In the genomic region with DNA sequence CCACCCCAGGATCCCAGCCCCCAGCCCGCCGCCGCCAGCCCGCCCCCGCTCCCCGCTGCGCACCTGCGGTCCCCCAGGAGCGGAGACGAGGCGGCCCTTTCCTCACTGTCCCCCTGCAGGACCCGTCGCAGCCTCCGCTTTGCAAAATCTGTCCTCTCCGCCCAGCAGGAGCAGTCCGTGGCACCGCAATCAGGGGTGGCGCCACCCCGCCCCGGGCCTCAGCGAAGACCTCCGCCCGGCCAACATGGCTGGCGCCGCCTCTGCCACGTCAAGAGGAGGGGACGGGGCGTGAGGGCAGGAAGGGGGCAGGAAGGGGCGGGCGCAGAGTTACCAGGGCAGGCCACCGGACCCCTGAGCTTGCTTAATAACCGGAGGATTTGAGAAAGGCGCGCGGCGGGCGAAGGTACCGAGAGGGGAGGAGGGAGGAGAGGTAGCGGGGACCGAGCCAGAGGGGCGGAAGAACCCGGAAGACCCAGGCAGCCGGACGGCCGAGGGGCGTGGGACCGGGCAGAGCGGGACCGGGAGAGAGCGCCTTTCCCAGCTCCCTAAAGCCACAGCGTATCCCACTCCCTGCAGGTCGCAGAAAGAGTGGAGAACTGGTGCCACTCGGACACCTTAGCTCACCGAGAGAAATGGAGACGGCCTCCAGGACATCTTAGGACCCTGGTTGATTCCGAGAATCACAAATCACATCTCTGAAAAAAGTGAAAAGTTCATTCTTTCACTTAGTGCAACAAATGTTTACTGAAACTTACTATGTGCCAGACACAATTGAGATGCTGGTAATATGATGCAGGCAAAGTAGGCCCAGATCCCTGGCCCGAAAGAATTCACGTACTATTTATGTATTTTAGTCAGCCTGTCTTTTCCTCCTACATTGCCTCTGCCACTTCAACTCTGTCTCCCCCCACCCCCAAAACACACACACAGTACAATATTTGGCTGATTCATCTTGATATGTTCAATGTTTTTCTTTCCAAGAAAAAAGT, we compare ENCODE assay signal across 1 cellular context.
TF ChIP-seq lines count a peak whose summit lies in the region.

A gene (minus strand): TSS at position 267 of the 989 bp plus-strand sequence. CDS start 7,117 bp downstream, outside the sequence.

TF ChIP-seq in HEK293, 187 proteins besides CTCF, POLR2A, EP300 and RAD21 (continued from another document and continues in another):
- TF ChIP-seq, protein P1, sequence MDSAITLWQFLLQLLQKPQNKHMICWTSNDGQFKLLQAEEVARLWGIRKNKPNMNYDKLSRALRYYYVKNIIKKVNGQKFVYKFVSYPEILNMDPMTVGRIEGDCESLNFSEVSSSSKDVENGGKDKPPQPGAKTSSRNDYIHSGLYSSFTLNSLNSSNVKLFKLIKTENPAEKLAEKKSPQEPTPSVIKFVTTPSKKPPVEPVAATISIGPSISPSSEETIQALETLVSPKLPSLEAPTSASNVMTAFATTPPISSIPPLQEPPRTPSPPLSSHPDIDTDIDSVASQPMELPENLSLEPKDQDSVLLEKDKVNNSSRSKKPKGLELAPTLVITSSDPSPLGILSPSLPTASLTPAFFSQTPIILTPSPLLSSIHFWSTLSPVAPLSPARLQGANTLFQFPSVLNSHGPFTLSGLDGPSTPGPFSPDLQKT (IDR thresholded peaks at IDR 0.05; ENCODE audit: borderline replicate concordance, low read depth, low read length) = no peak
- no peak for TF ChIP-seq ZNF184 (tag by site-specific recombination; IDR thresholded peaks at IDR 0.05)
- peak; percentile 97 for TF ChIP-seq SP3 (tag by site-specific recombination; IDR thresholded peaks at IDR 0.05)
- no peak for TF ChIP-seq ZNF37A (tag by site-specific recombination; IDR thresholded peaks at IDR 0.05)
- TF ChIP-seq ZFP41 (tag by site-specific recombination; IDR thresholded peaks at IDR 0.05; ENCODE audit: borderline replicate concordance) = no peak
- TF ChIP-seq IKZF3 (tag by site-specific recombination; IDR thresholded peaks at IDR 0.05) = peak; percentile 64
- TF ChIP-seq ZNF473 (tag by site-specific recombination; IDR thresholded peaks at IDR 0.05) = no peak
- TF ChIP-seq, protein P2, sequence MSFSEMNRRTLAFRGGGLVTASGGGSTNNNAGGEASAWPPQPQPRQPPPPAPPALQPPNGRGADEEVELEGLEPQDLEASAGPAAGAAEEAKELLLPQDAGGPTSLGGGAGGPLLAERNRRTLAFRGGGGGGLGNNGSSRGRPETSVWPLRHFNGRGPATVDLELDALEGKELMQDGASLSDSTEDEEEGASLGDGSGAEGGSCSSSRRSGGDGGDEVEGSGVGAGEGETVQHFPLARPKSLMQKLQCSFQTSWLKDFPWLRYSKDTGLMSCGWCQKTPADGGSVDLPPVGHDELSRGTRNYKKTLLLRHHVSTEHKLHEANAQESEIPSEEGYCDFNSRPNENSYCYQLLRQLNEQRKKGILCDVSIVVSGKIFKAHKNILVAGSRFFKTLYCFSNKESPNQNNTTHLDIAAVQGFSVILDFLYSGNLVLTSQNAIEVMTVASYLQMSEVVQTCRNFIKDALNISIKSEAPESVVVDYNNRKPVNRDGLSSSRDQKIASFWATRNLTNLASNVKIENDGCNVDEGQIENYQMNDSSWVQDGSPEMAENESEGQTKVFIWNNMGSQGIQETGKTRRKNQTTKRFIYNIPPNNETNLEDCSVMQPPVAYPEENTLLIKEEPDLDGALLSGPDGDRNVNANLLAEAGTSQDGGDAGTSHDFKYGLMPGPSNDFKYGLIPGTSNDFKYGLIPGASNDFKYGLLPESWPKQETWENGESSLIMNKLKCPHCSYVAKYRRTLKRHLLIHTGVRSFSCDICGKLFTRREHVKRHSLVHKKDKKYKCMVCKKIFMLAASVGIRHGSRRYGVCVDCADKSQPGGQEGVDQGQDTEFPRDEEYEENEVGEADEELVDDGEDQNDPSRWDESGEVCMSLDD (tag by site-specific recombination; IDR thresholded peaks at IDR 0.05) = peak; percentile 52
- no peak for TF ChIP-seq SCRT1 (tag by site-specific recombination; IDR thresholded peaks at IDR 0.05; ENCODE audit: borderline replicate concordance)
- no peak for TF ChIP-seq ZNF560 (tag by site-specific recombination; IDR thresholded peaks at IDR 0.05; ENCODE audit: borderline replicate concordance)
- no peak for TF ChIP-seq ZNF274 (IDR thresholded peaks at IDR 0.05; ENCODE audit: low read length)
- TF ChIP-seq ZNF274 (tag by site-specific recombination; IDR thresholded peaks at IDR 0.05; ENCODE audit: borderline replicate concordance) = no peak
- TF ChIP-seq, protein P3, sequence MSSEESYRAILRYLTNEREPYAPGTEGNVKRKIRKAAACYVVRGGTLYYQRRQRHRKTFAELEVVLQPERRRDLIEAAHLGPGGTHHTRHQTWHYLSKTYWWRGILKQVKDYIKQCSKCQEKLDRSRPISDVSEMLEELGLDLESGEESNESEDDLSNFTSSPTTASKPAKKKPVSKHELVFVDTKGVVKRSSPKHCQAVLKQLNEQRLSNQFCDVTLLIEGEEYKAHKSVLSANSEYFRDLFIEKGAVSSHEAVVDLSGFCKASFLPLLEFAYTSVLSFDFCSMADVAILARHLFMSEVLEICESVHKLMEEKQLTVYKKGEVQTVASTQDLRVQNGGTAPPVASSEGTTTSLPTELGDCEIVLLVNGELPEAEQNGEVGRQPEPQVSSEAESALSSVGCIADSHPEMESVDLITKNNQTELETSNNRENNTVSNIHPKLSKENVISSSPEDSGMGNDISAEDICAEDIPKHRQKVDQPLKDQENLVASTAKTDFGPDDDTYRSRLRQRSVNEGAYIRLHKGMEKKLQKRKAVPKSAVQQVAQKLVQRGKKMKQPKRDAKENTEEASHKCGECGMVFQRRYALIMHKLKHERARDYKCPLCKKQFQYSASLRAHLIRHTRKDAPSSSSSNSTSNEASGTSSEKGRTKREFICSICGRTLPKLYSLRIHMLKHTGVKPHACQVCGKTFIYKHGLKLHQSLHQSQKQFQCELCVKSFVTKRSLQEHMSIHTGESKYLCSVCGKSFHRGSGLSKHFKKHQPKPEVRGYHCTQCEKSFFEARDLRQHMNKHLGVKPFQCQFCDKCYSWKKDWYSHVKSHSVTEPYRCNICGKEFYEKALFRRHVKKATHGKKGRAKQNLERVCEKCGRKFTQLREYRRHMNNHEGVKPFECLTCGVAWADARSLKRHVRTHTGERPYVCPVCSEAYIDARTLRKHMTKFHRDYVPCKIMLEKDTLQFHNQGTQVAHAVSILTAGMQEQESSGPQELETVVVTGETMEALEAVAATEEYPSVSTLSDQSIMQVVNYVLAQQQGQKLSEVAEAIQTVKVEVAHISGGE (tag by site-specific recombination; conservative IDR thresholded peaks at IDR 0.05; ENCODE audit: low read depth) = peak; percentile 98
- peak; percentile 58; the same call in 1 of the 2 replicates for TF ChIP-seq ZFP37 (tag by site-specific recombination; IDR thresholded peaks at IDR 0.05)
- TF ChIP-seq ZBTB48 (tag by site-specific recombination; IDR thresholded peaks at IDR 0.05) = peak; percentile 82
- TF ChIP-seq, protein P4, sequence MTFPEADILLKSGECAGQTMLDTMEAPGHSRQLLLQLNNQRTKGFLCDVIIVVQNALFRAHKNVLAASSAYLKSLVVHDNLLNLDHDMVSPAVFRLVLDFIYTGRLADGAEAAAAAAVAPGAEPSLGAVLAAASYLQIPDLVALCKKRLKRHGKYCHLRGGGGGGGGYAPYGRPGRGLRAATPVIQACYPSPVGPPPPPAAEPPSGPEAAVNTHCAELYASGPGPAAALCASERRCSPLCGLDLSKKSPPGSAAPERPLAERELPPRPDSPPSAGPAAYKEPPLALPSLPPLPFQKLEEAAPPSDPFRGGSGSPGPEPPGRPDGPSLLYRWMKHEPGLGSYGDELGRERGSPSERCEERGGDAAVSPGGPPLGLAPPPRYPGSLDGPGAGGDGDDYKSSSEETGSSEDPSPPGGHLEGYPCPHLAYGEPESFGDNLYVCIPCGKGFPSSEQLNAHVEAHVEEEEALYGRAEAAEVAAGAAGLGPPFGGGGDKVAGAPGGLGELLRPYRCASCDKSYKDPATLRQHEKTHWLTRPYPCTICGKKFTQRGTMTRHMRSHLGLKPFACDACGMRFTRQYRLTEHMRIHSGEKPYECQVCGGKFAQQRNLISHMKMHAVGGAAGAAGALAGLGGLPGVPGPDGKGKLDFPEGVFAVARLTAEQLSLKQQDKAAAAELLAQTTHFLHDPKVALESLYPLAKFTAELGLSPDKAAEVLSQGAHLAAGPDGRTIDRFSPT (tag by site-specific recombination; IDR thresholded peaks at IDR 0.05) = peak; percentile 92
- no peak for TF ChIP-seq ZNF707 (tag by site-specific recombination; IDR thresholded peaks at IDR 0.05)
- TF ChIP-seq ZNF292 (tag by site-specific recombination; IDR thresholded peaks at IDR 0.05; ENCODE audit: borderline replicate concordance, low read depth) = no peak
- TF ChIP-seq ZBTB17 (tag by site-specific recombination; IDR thresholded peaks at IDR 0.05) = peak; percentile 58; the same call in 1 of the 2 replicates
- TF ChIP-seq, protein P5, sequence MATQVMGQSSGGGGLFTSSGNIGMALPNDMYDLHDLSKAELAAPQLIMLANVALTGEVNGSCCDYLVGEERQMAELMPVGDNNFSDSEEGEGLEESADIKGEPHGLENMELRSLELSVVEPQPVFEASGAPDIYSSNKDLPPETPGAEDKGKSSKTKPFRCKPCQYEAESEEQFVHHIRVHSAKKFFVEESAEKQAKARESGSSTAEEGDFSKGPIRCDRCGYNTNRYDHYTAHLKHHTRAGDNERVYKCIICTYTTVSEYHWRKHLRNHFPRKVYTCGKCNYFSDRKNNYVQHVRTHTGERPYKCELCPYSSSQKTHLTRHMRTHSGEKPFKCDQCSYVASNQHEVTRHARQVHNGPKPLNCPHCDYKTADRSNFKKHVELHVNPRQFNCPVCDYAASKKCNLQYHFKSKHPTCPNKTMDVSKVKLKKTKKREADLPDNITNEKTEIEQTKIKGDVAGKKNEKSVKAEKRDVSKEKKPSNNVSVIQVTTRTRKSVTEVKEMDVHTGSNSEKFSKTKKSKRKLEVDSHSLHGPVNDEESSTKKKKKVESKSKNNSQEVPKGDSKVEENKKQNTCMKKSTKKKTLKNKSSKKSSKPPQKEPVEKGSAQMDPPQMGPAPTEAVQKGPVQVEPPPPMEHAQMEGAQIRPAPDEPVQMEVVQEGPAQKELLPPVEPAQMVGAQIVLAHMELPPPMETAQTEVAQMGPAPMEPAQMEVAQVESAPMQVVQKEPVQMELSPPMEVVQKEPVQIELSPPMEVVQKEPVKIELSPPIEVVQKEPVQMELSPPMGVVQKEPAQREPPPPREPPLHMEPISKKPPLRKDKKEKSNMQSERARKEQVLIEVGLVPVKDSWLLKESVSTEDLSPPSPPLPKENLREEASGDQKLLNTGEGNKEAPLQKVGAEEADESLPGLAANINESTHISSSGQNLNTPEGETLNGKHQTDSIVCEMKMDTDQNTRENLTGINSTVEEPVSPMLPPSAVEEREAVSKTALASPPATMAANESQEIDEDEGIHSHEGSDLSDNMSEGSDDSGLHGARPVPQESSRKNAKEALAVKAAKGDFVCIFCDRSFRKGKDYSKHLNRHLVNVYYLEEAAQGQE (tag by site-specific recombination; IDR thresholded peaks at IDR 0.05) = peak; percentile 30; the same call in 1 of the 2 replicates
- TF ChIP-seq KLF1 (tag by site-specific recombination; IDR thresholded peaks at IDR 0.05) = peak; percentile 74
- TF ChIP-seq, protein P6, sequence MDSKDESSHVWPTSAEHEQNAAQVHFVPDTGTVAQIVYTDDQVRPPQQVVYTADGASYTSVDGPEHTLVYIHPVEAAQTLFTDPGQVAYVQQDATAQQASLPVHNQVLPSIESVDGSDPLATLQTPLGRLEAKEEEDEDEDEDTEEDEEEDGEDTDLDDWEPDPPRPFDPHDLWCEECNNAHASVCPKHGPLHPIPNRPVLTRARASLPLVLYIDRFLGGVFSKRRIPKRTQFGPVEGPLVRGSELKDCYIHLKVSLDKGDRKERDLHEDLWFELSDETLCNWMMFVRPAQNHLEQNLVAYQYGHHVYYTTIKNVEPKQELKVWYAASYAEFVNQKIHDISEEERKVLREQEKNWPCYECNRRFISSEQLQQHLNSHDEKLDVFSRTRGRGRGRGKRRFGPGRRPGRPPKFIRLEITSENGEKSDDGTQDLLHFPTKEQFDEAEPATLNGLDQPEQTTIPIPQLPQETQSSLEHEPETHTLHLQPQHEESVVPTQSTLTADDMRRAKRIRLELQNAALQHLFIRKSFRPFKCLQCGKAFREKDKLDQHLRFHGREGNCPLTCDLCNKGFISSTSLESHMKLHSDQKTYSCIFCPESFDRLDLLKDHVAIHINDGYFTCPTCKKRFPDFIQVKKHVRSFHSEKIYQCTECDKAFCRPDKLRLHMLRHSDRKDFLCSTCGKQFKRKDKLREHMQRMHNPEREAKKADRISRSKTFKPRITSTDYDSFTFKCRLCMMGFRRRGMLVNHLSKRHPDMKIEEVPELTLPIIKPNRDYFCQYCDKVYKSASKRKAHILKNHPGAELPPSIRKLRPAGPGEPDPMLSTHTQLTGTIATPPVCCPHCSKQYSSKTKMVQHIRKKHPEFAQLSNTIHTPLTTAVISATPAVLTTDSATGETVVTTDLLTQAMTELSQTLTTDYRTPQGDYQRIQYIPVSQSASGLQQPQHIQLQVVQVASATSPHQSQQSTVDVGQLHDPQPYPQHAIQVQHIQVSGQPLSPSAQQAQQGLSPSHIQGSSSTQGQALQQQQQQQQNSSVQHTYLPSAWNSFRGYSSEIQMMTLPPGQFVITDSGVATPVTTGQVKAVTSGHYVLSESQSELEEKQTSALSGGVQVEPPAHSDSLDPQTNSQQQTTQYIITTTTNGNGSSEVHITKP (tag by site-specific recombination; IDR thresholded peaks at IDR 0.05) = peak; percentile 78
- TF ChIP-seq, protein P7, sequence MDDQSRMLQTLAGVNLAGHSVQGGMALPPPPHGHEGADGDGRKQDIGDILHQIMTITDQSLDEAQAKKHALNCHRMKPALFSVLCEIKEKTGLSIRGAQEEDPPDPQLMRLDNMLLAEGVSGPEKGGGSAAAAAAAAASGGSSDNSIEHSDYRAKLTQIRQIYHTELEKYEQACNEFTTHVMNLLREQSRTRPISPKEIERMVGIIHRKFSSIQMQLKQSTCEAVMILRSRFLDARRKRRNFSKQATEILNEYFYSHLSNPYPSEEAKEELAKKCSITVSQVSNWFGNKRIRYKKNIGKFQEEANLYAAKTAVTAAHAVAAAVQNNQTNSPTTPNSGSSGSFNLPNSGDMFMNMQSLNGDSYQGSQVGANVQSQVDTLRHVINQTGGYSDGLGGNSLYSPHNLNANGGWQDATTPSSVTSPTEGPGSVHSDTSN (CRISPR knock-in tag; IDR thresholded peaks at IDR 0.05) = 0 out of 2 replicates have a peak, but pooled peaks have one; percentile 26
- no peak for TF ChIP-seq ZNF223 (tag by site-specific recombination; IDR thresholded peaks at IDR 0.05)
- TF ChIP-seq ZNF768 (tag by site-specific recombination; IDR thresholded peaks at IDR 0.05) = no peak
- peak; percentile 77 for TF ChIP-seq ZXDB (tag by site-specific recombination; IDR thresholded peaks at IDR 0.05)
- TF ChIP-seq ZNF792 (tag by site-specific recombination; IDR thresholded peaks at IDR 0.05) = no peak
- TF ChIP-seq ZFP69B (tag by site-specific recombination; IDR thresholded peaks at IDR 0.05) = 0 out of 2 replicates have a peak, but pooled peaks have one; percentile 4
- TF ChIP-seq ZFP3 (tag by site-specific recombination; IDR thresholded peaks at IDR 0.05; ENCODE audit: low read depth) = no peak
- peak; percentile 23; the same call in 1 of the 2 replicates for TF ChIP-seq YY1 (tag by site-specific recombination; IDR thresholded peaks at IDR 0.05)
- no peak for TF ChIP-seq ZNF785 (tag by site-specific recombination; IDR thresholded peaks at IDR 0.05)
- peak; percentile 88 for TF ChIP-seq ZNF335 (tag by site-specific recombination; conservative IDR thresholded peaks at IDR 0.05)
- no peak for TF ChIP-seq ZNF350 (tag by site-specific recombination; IDR thresholded peaks at IDR 0.05)
- no peak for TF ChIP-seq ZNF544 (tag by site-specific recombination; IDR thresholded peaks at IDR 0.05)
